Comparison of ENCODE assay signal across 8 cellular contexts in genomic region chr18:32091724-32092421, GRCh38. TPM values are rescaled to one million over a fixed set of nuclear protein-coding genes. Genes with fewer than 3 reads are reported as not detected.
DNase-seq lines count a peak whose midpoint lies in the region; ATAC-seq and TF ChIP-seq lines count a peak whose summit lies in the region.

RNF138 (plus strand) TSS chr18:32091874; CDS start chr18:32092777, 903 bp downstream.

- peak; percentile 86 for TF ChIP-seq POLR2A in GM19099 (IDR thresholded peaks at IDR 0.05; ENCODE audit: extremely low read depth, insufficient read length, low read depth)

- H3K4me3 ChIP-seq in AG10803 (ENCODE audit: low read length) = peak within 1 kb of the TSS; percentile 93

- DNase-seq in AG10803 (ENCODE audit: low read depth) (peak; percentile 79), NCI-H460 (ENCODE audit: extremely low read depth, low read depth) (peak; percentile 73), cerebellum (ENCODE audit: low spot score) (peak; percentile 87), kidney glomerular epithelial cell (lab: John Stamatoyannopoulos, UW) (peak; percentile 72)
- peak; percentile 78 for DNase-seq in activated CD4-positive, alpha-beta T cell treated with anti-CD3 and anti-CD28 coated beads for 1 hour
- peak; percentile 60 to 63 for DNase-seq in stimulated activated CD4-positive, alpha-beta T cell treated with anti-CD3 and anti-CD28 coated beads, Interleukin-1b, Interleukin-23, amount 100 ng/mL, for 1 hour (ENCODE audit: low read depth in 2 of 2)

- no peak for TF ChIP-seq CTCF in AG10803 (conservative IDR thresholded peaks at IDR 0.05; ENCODE audit: low read length)

- peak; percentile 53 for ATAC-seq in HG03378 (IDR thresholded peaks at IDR 0.05; ENCODE audit: unreplicated experiment)

RNA-seq across cellular contexts. Expression of gene RNF138, which starts in this region (rescaled TPM):
- total RNA-seq in NCI-H460 (2014; rRNA removed; shearing (Covaris generic)) = 22.5 and 26.0 TPM in 2 replicates
- polyA plus RNA-seq in NCI-H460 (2014; cell fraction: nucleus; rRNA removed) = 22.0 and 29.6 TPM in 2 replicates
- total RNA-seq in cerebellum = 47.6 TPM

Comparison
In these comparisons a context has a peak if more than half of its experiments do, and no peak if none do; other contexts are left out.
1. Peak in every context shown above with its lines: DNase-seq, ATAC-seq and H3K4me3 ChIP-seq.